ENCODE assay signal across 9 cellular contexts in genomic region chr14:92615451-92615850, GRCh38.
A peak's percentile ranks its signal among the peaks of the same experiment; 100 is the strongest.
DNase-seq lines count a peak whose midpoint lies in the region; ATAC-seq and TF ChIP-seq lines count a peak whose summit lies in the region.
"Had no signal": no experiment of that assay in that cellular context is flagged by ENCODE, and none has a peak within 500 bp of the region (broad histone marks: within the 10 kb centered on the region; RNA-seq: fewer than 3 reads in every experiment).

No MANE protein-coding gene starts in this region.

- no peaks in the 10 kb centered on the region for H3K9me3 ChIP-seq in RWPE2 (ENCODE audit: severe bottlenecking)

- no peaks in the 10 kb centered on the region for H3K9me3 Mint-ChIP-seq in activated naive CD8-positive, alpha-beta T cell treated with anti-CD3 and anti-CD28 coated beads for 36 hours
- H3K9me3 Mint-ChIP-seq in stimulated activated naive CD8-positive, alpha-beta T cell treated with anti-CD3 and anti-CD28 coated beads, Interleukin-15, Interleukin-2, amounts not matched to agents 100 ng/mL and 50 ng/mL, for 24 hours, result no peaks in the 10 kb centered on the region

- intact Hi-C loops in left ventricle myocardium superior (cut with micrococcal nuclease), result no loop called here
- intact Hi-C loops in cardiac septum (cut with DNase I), result no loop called here

- DNase-seq in left ventricle myocardium superior (no peak), cardiac septum (ENCODE audit: low spot score) (no peak), RWPE2 (ENCODE audit: low spot score) (no peak), NCI-H510A (lab: John Stamatoyannopoulos, UW) (no peak), NCI-H526 treated with DMSO at 0.1 percent for 48 hours (lab: John Stamatoyannopoulos, UW) (no peak), COLO668 (lab: John Stamatoyannopoulos, UW; ENCODE audit: unreplicated experiment) (no peak)
- peak; percentile 69 for DNase-seq in activated naive CD8-positive, alpha-beta T cell treated with anti-CD3 and anti-CD28 coated beads for 36 hours

- no peak for TF ChIP-seq CTCF in RWPE2 (IDR thresholded peaks at IDR 0.05; ENCODE audit: poor library complexity, severe bottlenecking)

- peaks cover 47% of the 10 kb centered on the region for H3K4me1 Mint-ChIP-seq in activated naive CD8-positive, alpha-beta T cell treated with anti-CD3 and anti-CD28 coated beads for 36 hours
- peaks cover 51% of the 10 kb centered on the region for H3K4me1 Mint-ChIP-seq in stimulated activated naive CD8-positive, alpha-beta T cell treated with anti-CD3 and anti-CD28 coated beads, Interleukin-15, Interleukin-2, amounts not matched to agents 100 ng/mL and 50 ng/mL, for 24 hours (ENCODE audit: low read depth)

- H3K4me3 ChIP-seq in RWPE2 (ENCODE audit: severe bottlenecking), result no peak overlapping the region
- H3K4me3 ChIP-seq: lung had no signal

- H3K27ac ChIP-seq in RWPE2 (ENCODE audit: poor library complexity, severe bottlenecking), result no peak overlapping the region

- no peaks in the 10 kb centered on the region for H3K36me3 ChIP-seq in RWPE2 (ENCODE audit: low read depth)

- peak overlapping the region; percentile 50 for H3K4me3 Mint-ChIP-seq in activated naive CD8-positive, alpha-beta T cell treated with anti-CD3 and anti-CD28 coated beads for 36 hours
- H3K4me3 Mint-ChIP-seq in stimulated activated naive CD8-positive, alpha-beta T cell treated with anti-CD3 and anti-CD28 coated beads, Interleukin-15, Interleukin-2, amounts not matched to agents 100 ng/mL and 50 ng/mL, for 24 hours, result peak overlapping the region; percentile 57

- H3K27me3 ChIP-seq in RWPE2 (ENCODE audit: insufficient read depth, poor library complexity, severe bottlenecking), result no peaks in the 10 kb centered on the region

- peak; percentile 41 for ATAC-seq in left ventricle myocardium superior
- 0 out of 3 replicates have a peak, but pooled peaks have one; percentile 23 for ATAC-seq in RWPE2 (ENCODE audit: low read depth)

- H3K36me3 Mint-ChIP-seq in activated naive CD8-positive, alpha-beta T cell treated with anti-CD3 and anti-CD28 coated beads for 36 hours, result peaks cover 37% of the 10 kb centered on the region
- peaks cover 40% of the 10 kb centered on the region for H3K36me3 Mint-ChIP-seq in stimulated activated naive CD8-positive, alpha-beta T cell treated with anti-CD3 and anti-CD28 coated beads, Interleukin-15, Interleukin-2, amounts not matched to agents 100 ng/mL and 50 ng/mL, for 24 hours (ENCODE audit: low read depth)

- H3K4me1 ChIP-seq in RWPE2 (ENCODE audit: insufficient read depth, poor library complexity, severe bottlenecking), result peaks cover under 1% of the 10 kb centered on the region

- H3K27me3 Mint-ChIP-seq in activated naive CD8-positive, alpha-beta T cell treated with anti-CD3 and anti-CD28 coated beads for 36 hours, result no peaks in the 10 kb centered on the region
- no peaks in the 10 kb centered on the region for H3K27me3 Mint-ChIP-seq in stimulated activated naive CD8-positive, alpha-beta T cell treated with anti-CD3 and anti-CD28 coated beads, Interleukin-15, Interleukin-2, amounts not matched to agents 100 ng/mL and 50 ng/mL, for 24 hours

- peak overlapping the region; percentile 78 for H3K27ac Mint-ChIP-seq in activated naive CD8-positive, alpha-beta T cell treated with anti-CD3 and anti-CD28 coated beads for 36 hours
- peak overlapping the region; percentile 84 for H3K27ac Mint-ChIP-seq in stimulated activated naive CD8-positive, alpha-beta T cell treated with anti-CD3 and anti-CD28 coated beads, Interleukin-15, Interleukin-2, amounts not matched to agents 100 ng/mL and 50 ng/mL, for 24 hours
